ENCODE assay signal across 8 cellular contexts in genomic region chr7:94087664-94088352, GRCh38.
DNase-seq lines count a peak whose midpoint lies in the region; ATAC-seq and TF ChIP-seq lines count a peak whose summit lies in the region.

No MANE protein-coding gene starts in this region.

- peak overlapping the region; percentile 76 for H3K4me2 ChIP-seq in OCI-LY3 (ENCODE audit: low read length)

- H3K36me3 ChIP-seq in OCI-LY3 (replicated peaks; ENCODE audit: low read depth, low read length) (no peaks in the 10 kb centered on the region), cardiac muscle cell (no peaks in the 10 kb centered on the region)

- 0 out of 2 replicates have a peak, but pooled peaks cover 11% of the 10 kb centered on the region for H3K27me3 ChIP-seq in OCI-LY3 (ENCODE audit: low read depth, low read length)
- H3K27me3 ChIP-seq in cardiac muscle cell: no peaks in the 10 kb centered on the region

- DNase-seq in GM04504 (ENCODE audit: low read depth) (peak; percentile 38), HuH-7 (ENCODE audit: low spot score) (peak; percentile 59), cardiac muscle cell (ENCODE audit: low read depth in 1 of 2, low spot score in 1 of 2) (peak; percentile 73 to 88), putamen (ENCODE audit: low spot score) (peak; percentile 24), mesenteric fat pad (ENCODE audit: low spot score) (no peak)
- DNase-seq in activated naive CD4-positive, alpha-beta T cell treated with anti-CD3 and anti-CD28 coated beads, Interleukin-2, amount 50 U/mL, for 16 hours: peak; percentile 20

- H3K27ac ChIP-seq in OCI-LY3 (ENCODE audit: low read length) (no peak overlapping the region), cardiac muscle cell (no peak overlapping the region)

- peak; percentile 92 for TF ChIP-seq CTCF in OCI-LY3 (IDR thresholded peaks at IDR 0.05; ENCODE audit: low read depth, low read length)
- peak; percentile 78 for TF ChIP-seq CTCF in cardiac muscle cell (IDR thresholded peaks at IDR 0.05; ENCODE audit: low read depth, low read length)

- no peaks in the 10 kb centered on the region for H3K79me2 ChIP-seq in OCI-LY3 (ENCODE audit: low read length)

- peak; percentile 98 for ATAC-seq in GM21619 (IDR thresholded peaks at IDR 0.05; ENCODE audit: unreplicated experiment)

- H3K4me1 ChIP-seq in OCI-LY3 (ENCODE audit: low read length) (peaks cover 19% of the 10 kb centered on the region), cardiac muscle cell (ENCODE audit: low read depth) (peaks cover 15% of the 10 kb centered on the region)

- H3K9ac ChIP-seq in OCI-LY3 (ENCODE audit: low read length): peak overlapping the region; percentile 55

- H4K20me1 ChIP-seq in OCI-LY3 (ENCODE audit: insufficient read depth, low read length): no peaks in the 10 kb centered on the region

- no peaks in the 10 kb centered on the region for H3K9me3 ChIP-seq in OCI-LY3 (ENCODE audit: insufficient read depth, low read length)
- no peaks in the 10 kb centered on the region for H3K9me3 ChIP-seq in cardiac muscle cell (ENCODE audit: low read depth)

- H3K4me3 ChIP-seq in OCI-LY3 (ENCODE audit: low read length): peak overlapping the region; percentile 75
- no peak overlapping the region for H3K4me3 ChIP-seq in cardiac muscle cell

- peak overlapping the region; percentile 60; the same call in 1 of the 2 replicates for H2AFZ ChIP-seq in OCI-LY3 (ENCODE audit: low read depth, low read length)
